13 cellular contexts compared by ENCODE assay signal in genomic region chr11:21866781-21867180, GRCh38.
"Had no signal": no experiment of that assay in that cellular context is flagged by ENCODE, and none has a peak within 500 bp of the region (broad histone marks: within the 10 kb centered on the region; RNA-seq: fewer than 3 reads in every experiment).

No MANE protein-coding gene starts in this region.

- DNase-seq: activated CD4-positive, alpha-beta T cell treated with anti-CD3 and anti-CD28 coated beads for 1 hour; activated CD4-positive, alpha-beta T cell treated with anti-CD3 and anti-CD28 coated beads, Interleukin-2, amount 50 U/mL, for 4 hours; activated gamma-delta T cell; erythroblast; foreskin melanocyte; glutamatergic neuron; hippocampal formation; right lobe of liver; stimulated activated CD4-positive, alpha-beta T cell treated with anti-CD3 and anti-CD28 coated beads, Interleukin-4, amount 100 ng/mL, for 24 hours; testis; WERI-Rb-1 had no signal

- ATAC-seq: activated naive CD4-positive, alpha-beta T cell treated with anti-CD3 and anti-CD28 coated beads, Interleukin-2, amount 50 U/mL, for 72 hours; right lobe of liver; stimulated activated effector memory CD8-positive, alpha-beta T cell treated with anti-CD3 and anti-CD28 coated beads, Interleukin-12 subunit alpha, Interleukin-12 subunit beta, amount 100 ng/mL, for 72 hours had no signal
